Comparison of ENCODE assay signal across 18 cellular contexts in the genomic region with DNA sequence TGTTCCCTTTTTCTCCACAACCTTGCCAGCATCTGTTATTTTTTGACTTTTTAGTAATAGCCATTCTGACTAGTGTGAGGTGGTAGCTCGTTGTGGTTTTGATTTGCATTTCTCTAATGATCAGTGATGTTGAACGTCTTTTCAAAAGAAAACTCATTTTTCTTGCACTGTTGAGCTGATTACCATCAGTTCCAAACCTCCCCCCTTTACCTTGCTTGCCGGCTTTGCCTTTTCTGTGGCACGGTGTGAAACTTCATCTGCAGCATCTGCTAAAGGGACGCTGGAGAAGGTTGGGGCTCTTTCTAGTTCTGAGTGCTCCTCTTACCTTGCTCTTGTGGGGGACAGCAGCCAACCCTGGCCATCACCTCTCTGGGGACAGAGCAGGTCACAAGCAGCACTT. TPM values are rescaled to one million over a fixed set of nuclear protein-coding genes. Genes with fewer than 3 reads are reported as not detected.
DNase-seq lines count a peak whose midpoint lies in the region; ATAC-seq, FAIRE-seq and TF ChIP-seq lines count a peak whose summit lies in the region.
"Not testable (repeated sequence)": the region's sequence is repeated elsewhere in the genome, so short reads cannot be mapped to it uniquely, and the experiment has no call there.
"Had no signal": no experiment of that assay in that cellular context is flagged by ENCODE, and none has a peak within 500 bp of the region (broad histone marks: within the 10 kb centered on the region; RNA-seq: fewer than 3 reads in every experiment).

No MANE protein-coding gene starts in this region.

- SMC1A ChIA-PET in GM12878 (lab: Charles Lee; ENCODE audit: uncharacterized antibody, unreplicated experiment): not testable (repeated sequence)

- not testable (repeated sequence) for DNase-seq in GM12878 (ENCODE audit: low read depth, low spot score)

- not testable (repeated sequence) for H3K9ac ChIP-seq in GM12878 (ENCODE audit: control insufficient read depth, insufficient read depth, low read length)

- peak; percentile 94 for ATAC-seq in GM18499 (IDR thresholded peaks at IDR 0.05; ENCODE audit: insufficient read depth, unreplicated experiment)
- ATAC-seq in GM18907 (IDR thresholded peaks at IDR 0.05; ENCODE audit: unreplicated experiment): peak; percentile 98
- ATAC-seq in GM19463 (IDR thresholded peaks at IDR 0.05; ENCODE audit: unreplicated experiment): peak; percentile 98
- ATAC-seq in GM21717 (IDR thresholded peaks at IDR 0.05; ENCODE audit: unreplicated experiment): peak; percentile 92
- ATAC-seq in HG02852 (IDR thresholded peaks at IDR 0.05; ENCODE audit: unreplicated experiment): peak; percentile 99
- peak; percentile 96 for ATAC-seq in HG03095 (IDR thresholded peaks at IDR 0.05; ENCODE audit: unreplicated experiment)
- peak; percentile 93 for ATAC-seq in HG03442 (IDR thresholded peaks at IDR 0.05; ENCODE audit: unreplicated experiment)
- peak; percentile 99 for ATAC-seq in GM12878

- not testable (repeated sequence) for TF ChIP-seq EP300 in GM12878 (IDR thresholded peaks at IDR 0.05; ENCODE audit: borderline replicate concordance in 1 of 2, control insufficient read depth in 1 of 2, low read depth in 2 of 2, low read length in 2 of 2)

- not testable (repeated sequence) for H3K4me3 ChIP-seq in GM12878

- TF ChIP-seq RAD21 in GM12878 (IDR thresholded peaks at IDR 0.05; ENCODE audit: insufficient read depth, low read depth, low read length): not testable (repeated sequence)

- H3K4me2 ChIP-seq in GM12878 (ENCODE audit: control insufficient read depth, insufficient read depth): 0 out of 2 replicates have a peak overlapping the region, but pooled peaks have one; percentile 28

- intact Hi-C loops in GM12878 (cut with micrococcal nuclease; ENCODE audit: unreplicated experiment): not testable (repeated sequence)

- CTCF ChIA-PET in GM12878 (lab: Yijun Ruan, JAX): not testable (repeated sequence)

- H3K27ac ChIP-seq in GM12878 (ENCODE audit: control insufficient read depth, insufficient read depth): 0 out of 2 replicates have a peak overlapping the region, but pooled peaks have one; percentile 1

- BruUV-seq in GM12878 (replicated peaks; lab: Mats Ljungman, UMichigan): not testable (repeated sequence)

- in situ Hi-C loops in GM12878 (cut with MboI): not testable (repeated sequence)

- H2AFZ ChIP-seq in GM12878 (ENCODE audit: control insufficient read depth, low read depth, low read length): not testable (repeated sequence)

- H4K20me1 ChIP-seq in GM12878 (ENCODE audit: control insufficient read depth, insufficient read depth): not testable (repeated sequence)

- not testable (repeated sequence) for H3K4me1 ChIP-seq in GM12878 (ENCODE audit: control insufficient read depth, insufficient read depth, low read length)

- not testable (repeated sequence) for H3K36me3 ChIP-seq in GM12878 (ENCODE audit: control insufficient read depth in 2 of 2, insufficient read depth in 2 of 2, low read length in 1 of 2)

- H3K27me3 ChIP-seq in GM12878 (replicated peaks in 1 of 2; ENCODE audit: control insufficient read depth in 2 of 2, insufficient read depth in 2 of 2, low read length in 1 of 2): not testable (repeated sequence)

- POLR2A ChIA-PET in GM12878 (lab: Charles Lee): not testable (repeated sequence)

- H3K79me2 ChIP-seq in GM12878 (ENCODE audit: control insufficient read depth, insufficient read depth, low read length): not testable (repeated sequence)

- RAD21 ChIA-PET in GM12878 (lab: Charles Lee; ENCODE audit: unreplicated experiment): not testable (repeated sequence)

- WGBS in GM12878 (ENCODE audit: insufficient coverage, insufficient replicate concordance, low lambda C conversion rate, missing lambda C conversion rate): 0% methylated on average over 2 of the region's 5 CpGs

- TF ChIP-seq CTCF in GM12878 (IDR thresholded peaks at IDR 0.05 in 2 of 3, conservative IDR thresholded peaks at IDR 0.05 in 1 of 3; ENCODE audit: control insufficient read depth in 2 of 3, extremely low read depth in 1 of 3, insufficient read depth in 1 of 3, low read depth in 3 of 3, low read length in 3 of 3): not testable (repeated sequence)

- FAIRE-seq in GM12878 (lab: Jason Lieb, UNC): peak; percentile 99

- not testable (repeated sequence) for H3K9me3 ChIP-seq in GM12878 (replicated peaks; ENCODE audit: control insufficient read depth, insufficient read depth, low read length)

- TF ChIP-seq POLR2A in GM12878 (IDR thresholded peaks at IDR 0.05; ENCODE audit: low read depth, low read length): not testable (repeated sequence)

RNA-seq across cellular contexts. Expression of a gene that starts 39.1 kb away (rescaled TPM):
- not detected in 2 replicates for total RNA-seq in GM12878 (2013; cell fraction: nucleolus; rRNA removed)
- not detected in 2 replicates for total RNA-seq in GM12878 (2014; rRNA removed)
- total RNA-seq in GM12878 (2014; rRNA removed; fragmentation: Illumina TruSeq; extraction: Trizol): not detected in 2 replicates
- not detected in 2 replicates for total RNA-seq in GM12878 (2021)
- polyA plus RNA-seq in GM12878 (2011; ENCODE audit: low read depth): not detected
- not detected in 2 replicates for polyA plus RNA-seq in GM12878 (2011; rRNA removed)
- polyA plus RNA-seq in GM12878 (2011; cell fraction: cytosol; rRNA removed): not detected in 2 replicates
- not detected in 2 replicates for polyA plus RNA-seq in GM12878 (2011; cell fraction: nucleus; rRNA removed)
- not detected in 2 replicates for polyA plus RNA-seq in GM12878 (2012)
- polyA plus RNA-seq in GM12878 (2014; fragmentation: Illumina TruSeq; extraction: Trizol): not detected in 2 replicates
- polyA plus RNA-seq in GM12878 (2014; fragmentation: Nextera tagmentation; extraction: Ambion mirVana): not detected
- polyA plus RNA-seq in GM12878 (2014; rRNA removed): not detected in 2 replicates
- polyA plus RNA-seq in GM12878 (2016; fragmentation: Nextera tagmentation; extraction: Ambion mirVana): not detected
- polyA minus RNA-seq in GM12878 (2011; rRNA and poly(A)+ RNA removed): not detected in 2 replicates
- not detected in 2 replicates for polyA minus RNA-seq in GM12878 (2011; cell fraction: cytosol; rRNA and poly(A)+ RNA removed)
- not detected in 2 replicates for polyA minus RNA-seq in GM12878 (2011; cell fraction: nucleus; rRNA and poly(A)+ RNA removed)
- total RNA-seq: activated CD4-positive, alpha-beta T cell treated with anti-CD3 and anti-CD28 coated beads, Interleukin-2, amount 10 ng/mL, durations not matched to agents 24 days and 14 days; activated CD8-positive, alpha-beta memory T cell treated with anti-CD3 and anti-CD28 coated beads, Interleukin-2, amount 10 ng/mL, durations not matched to agents 7 days and 5 days; activated T-helper 1 cell treated with anti-CD3 and anti-CD28 coated beads, Interleukin-12 subunit alpha, Interleukin-12 subunit beta, Interleukin-2, Interleukin-4 antibody, amounts not matched to agents 30 ng/mL and 10 ng/mL and 1 ng/mL, durations not matched to agents 14 hours and 24 hours and 36 hours; aorta; Calu3; dermis microvascular lymphatic vessel endothelial cell; endothelial cell of umbilical vein; myocyte; SJSA1; T-helper 1 cell treated with Interleukin-12 subunit alpha and Interleukin-12 subunit beta and Interleukin-4 antibody, amounts not matched to agents 30 ng/mL and 1 ng/mL, for 36 hours had no signal
- polyA plus RNA-seq: aorta, endothelial cell of umbilical vein had no signal
